Comparison of ENCODE assay signal across 14 cellular contexts in the genomic region with DNA sequence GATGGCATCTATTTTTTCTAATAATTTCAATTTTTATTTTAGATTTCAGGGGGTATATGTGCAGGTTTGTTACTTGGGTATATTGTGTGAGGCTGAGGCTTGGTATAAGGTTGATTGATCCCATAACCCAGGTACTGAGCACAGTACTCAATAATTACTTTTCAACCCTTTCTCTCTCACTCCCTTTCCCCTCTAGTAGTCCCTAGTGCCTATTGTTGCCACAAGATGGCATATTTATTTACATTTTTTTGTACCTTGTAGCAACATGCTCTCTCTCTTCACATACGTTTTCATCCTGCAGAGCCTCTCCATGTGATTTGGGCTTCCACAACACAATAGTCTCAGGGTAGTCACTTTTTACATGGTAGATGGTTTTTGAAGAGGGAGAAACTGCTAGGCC.
DNase-seq lines count a peak whose midpoint lies in the region; ATAC-seq and TF ChIP-seq lines count a peak whose summit lies in the region.
"Had no signal": no experiment of that assay in that cellular context is flagged by ENCODE, and none has a peak within 500 bp of the region (broad histone marks: within the 10 kb centered on the region; RNA-seq: fewer than 3 reads in every experiment).

No MANE protein-coding gene starts in this region.

- no peak overlapping the region for H3K18ac ChIP-seq in mesenchymal stem cell (ENCODE audit: low read depth in 1 of 2, low read length in 2 of 2)

- TF ChIP-seq CTCF in MCF 10A (IDR thresholded peaks at IDR 0.05; ENCODE audit: unreplicated experiment): no peak
- TF ChIP-seq CTCF in breast epithelium (IDR thresholded peaks at IDR 0.05): no peak
- peak in 2 of 3 experiments; percentile 5 to 27; a peak in 2 of 6 replicates for TF ChIP-seq CTCF in HCT116 (IDR thresholded peaks at IDR 0.05 in 2 of 3, conservative IDR thresholded peaks at IDR 0.05 in 1 of 3; ENCODE audit: borderline replicate concordance in 1 of 3, insufficient read depth in 1 of 3, low read depth in 2 of 3, low read length in 2 of 3)
- 0 out of 2 replicates have a peak, but pooled peaks have one; percentile 24 for TF ChIP-seq CTCF in PC-3 (conservative IDR thresholded peaks at IDR 0.05; ENCODE audit: low read depth, low read length)

- H3K4me3 Mint-ChIP-seq in MCF 10A (ENCODE audit: unreplicated experiment): no peak overlapping the region
- H3K4me3 Mint-ChIP-seq: B cell; CD14-positive monocyte; CD8-positive, alpha-beta T cell had no signal

- ATAC-seq in HCT116 (peak; percentile 68), PC-3 (no peak)
- ATAC-seq: CD8-positive, alpha-beta T cell; GM12878 had no signal

- no peaks in the 10 kb centered on the region for H3K9me2 ChIP-seq in HCT116 (ENCODE audit: insufficient read depth)
- H3K9me2 ChIP-seq in PC-3 (replicated peaks; ENCODE audit: low read length): no peaks in the 10 kb centered on the region

- H2BK120ac ChIP-seq in mesenchymal stem cell (ENCODE audit: low read depth, low read length): no peak overlapping the region

- no peaks in the 10 kb centered on the region for H3K9me3 Mint-ChIP-seq in MCF 10A (ENCODE audit: unreplicated experiment)
- H3K9me3 Mint-ChIP-seq: CD8-positive, alpha-beta T cell had no signal

- H3K79me2 ChIP-seq in HCT116 (ENCODE audit: insufficient read depth, low read length) (no peaks in the 10 kb centered on the region), PC-3 (ENCODE audit: low read length) (no peaks in the 10 kb centered on the region)

- BruUV-seq in MCF 10A (replicated peaks; lab: Mats Ljungman, UMichigan): no TSS peak
- no TSS peak for BruUV-seq in HCT116 (replicated peaks; lab: Mats Ljungman, UMichigan)
- BruUV-seq in PC-3 (replicated peaks; lab: Mats Ljungman, UMichigan): no TSS peak

- H3K4me2 ChIP-seq in HCT116 (ENCODE audit: low read length) (no peak overlapping the region), PC-3 (ENCODE audit: low read length) (no peak overlapping the region), mesenchymal stem cell (ENCODE audit: low read length, poor library complexity, severe bottlenecking) (no peak overlapping the region)

- H2BK12ac ChIP-seq in mesenchymal stem cell (ENCODE audit: low read length in 2 of 2): no peak overlapping the region

- H3K4me1 Mint-ChIP-seq in MCF 10A (ENCODE audit: insufficient read depth, unreplicated experiment): no peaks in the 10 kb centered on the region
- H3K4me1 Mint-ChIP-seq: B cell, CD14-positive monocyte had no signal

- CTCF ChIA-PET in MCF 10A (lab: Yijun Ruan, JAX): no interaction called here
- CTCF ChIA-PET in HCT116 (lab: Charles Lee): no interaction called here
- CTCF ChIA-PET in PC-3 (lab: Charles Lee): no interaction called here

- H4K20me1 ChIP-seq in HCT116 (ENCODE audit: insufficient read depth): no peaks in the 10 kb centered on the region
- H4K20me1 ChIP-seq in PC-3 (ENCODE audit: low read length): no peaks in the 10 kb centered on the region

- no peak overlapping the region for H3K23ac ChIP-seq in mesenchymal stem cell (ENCODE audit: low read length in 2 of 2)

- no peak overlapping the region for H4K91ac ChIP-seq in mesenchymal stem cell (ENCODE audit: low read length)

- DNase-seq in MCF 10A (ENCODE audit: unreplicated experiment): peak; percentile 1
- DNase-seq in breast epithelium (ENCODE audit: low spot score in 2 of 2): no peak
- no peak for DNase-seq in HCT116 (ENCODE audit: low read depth, low spot score)
- DNase-seq in PC-3: no peak
- DNase-seq in activated CD8-positive, alpha-beta memory T cell treated with anti-CD3 and anti-CD28 coated beads, Interleukin-2, amount 50 U/mL, for 4 hours: no peak
- DNase-seq in mesenchymal stem cell: no peak
- DNase-seq in NCI-H526 (lab: John Stamatoyannopoulos, UW): no peak
- DNase-seq: Caco-2; CD8-positive, alpha-beta T cell; DMS79; IMR-90 had no signal

- no peak overlapping the region for H3K4ac ChIP-seq in mesenchymal stem cell (ENCODE audit: low read depth in 1 of 2, low read length in 2 of 2)

- H3K27ac ChIP-seq in breast epithelium: no peak overlapping the region
- H3K27ac ChIP-seq in HCT116 (ENCODE audit: low read depth, low read length): no peak overlapping the region
- H3K27ac ChIP-seq in PC-3 (ENCODE audit: low read length): no peak overlapping the region
- H3K27ac ChIP-seq in mesenchymal stem cell (ENCODE audit: low read length, poor library complexity, severe bottlenecking): no peak overlapping the region

- H3K27me3 ChIP-seq in breast epithelium (no peaks in the 10 kb centered on the region), HCT116 (ENCODE audit: insufficient read depth, low read length) (no peaks in the 10 kb centered on the region), PC-3 (ENCODE audit: low read length) (no peaks in the 10 kb centered on the region), mesenchymal stem cell (ENCODE audit: control insufficient read depth in 1 of 2, insufficient read depth in 1 of 2, low read length in 2 of 2) (no peaks in the 10 kb centered on the region)

- no peak overlapping the region for H3K14ac ChIP-seq in mesenchymal stem cell (ENCODE audit: low read length in 2 of 2)

- no peak overlapping the region for H2AK5ac ChIP-seq in mesenchymal stem cell (ENCODE audit: low read length, severe bottlenecking)

- RAD21 ChIA-PET in HCT116 (lab: Charles Lee; ENCODE audit: low non-redundant PET in 1 of 2, low total read pairs in 2 of 2, uncharacterized antibody in 2 of 2, unreplicated experiment in 2 of 2): no interaction called here

- H3F3A ChIP-seq in PC-3 (ENCODE audit: low read length, unreplicated experiment): no peaks in the 10 kb centered on the region

- H3K36me3 ChIP-seq in breast epithelium: no peaks in the 10 kb centered on the region
- H3K36me3 ChIP-seq in HCT116 (ENCODE audit: control insufficient read depth in 1 of 2, insufficient read depth in 2 of 2, low read length in 2 of 2): no peaks in the 10 kb centered on the region
- no peaks in the 10 kb centered on the region for H3K36me3 ChIP-seq in PC-3 (ENCODE audit: low read depth, low read length)
- H3K36me3 ChIP-seq in mesenchymal stem cell (ENCODE audit: control insufficient read depth in 1 of 2, insufficient read depth in 2 of 2, low read depth in 1 of 2, low read length in 2 of 2): no peaks in the 10 kb centered on the region

- H2BK5ac ChIP-seq in mesenchymal stem cell (ENCODE audit: low read depth, low read length, poor library complexity, severe bottlenecking): no peak overlapping the region

- no peak overlapping the region for H3K27ac Mint-ChIP-seq in MCF 10A (ENCODE audit: low read depth, unreplicated experiment)
- H3K27ac Mint-ChIP-seq: B cell; CD14-positive monocyte; CD8-positive, alpha-beta T cell had no signal

- H2AFZ ChIP-seq in HCT116 (ENCODE audit: low read depth, low read length, poor library complexity, severe bottlenecking) (no peak overlapping the region), PC-3 (ENCODE audit: low read length) (no peak overlapping the region), mesenchymal stem cell (ENCODE audit: low read depth, low read length) (no peak overlapping the region)

- H3K36me3 Mint-ChIP-seq in MCF 10A (ENCODE audit: insufficient read depth, unreplicated experiment): no peaks in the 10 kb centered on the region
- H3K36me3 Mint-ChIP-seq: CD14-positive monocyte; CD8-positive, alpha-beta T cell had no signal

- H3K9ac ChIP-seq in HCT116 (ENCODE audit: low read length) (no peak overlapping the region), PC-3 (ENCODE audit: low read length) (no peak overlapping the region), mesenchymal stem cell (ENCODE audit: low read length) (no peak overlapping the region)

- TF ChIP-seq RAD21 in HCT116 (IDR thresholded peaks at IDR 0.05; ENCODE audit: low read depth): peak; percentile 18; the same call in 1 of the 2 replicates

- H3K9me3 ChIP-seq in breast epithelium (no peaks in the 10 kb centered on the region), HCT116 (ENCODE audit: control insufficient read depth in 1 of 2, insufficient read depth in 1 of 2, low read depth in 1 of 2, low read length in 2 of 2) (no peaks in the 10 kb centered on the region), PC-3 (ENCODE audit: low read length) (no peaks in the 10 kb centered on the region), mesenchymal stem cell (ENCODE audit: control insufficient read depth, low read length) (peaks cover 4% of the 10 kb centered on the region)
- H3K9me3 ChIP-seq: Caco-2 had no signal

- no peaks in the 10 kb centered on the region for H3K27me3 Mint-ChIP-seq in MCF 10A (ENCODE audit: insufficient read depth, unreplicated experiment)
- H3K27me3 Mint-ChIP-seq: B cell had no signal

- intact Hi-C loops in MCF 10A (cut with micrococcal nuclease): no loop called here
- intact Hi-C loops in breast epithelium (cut with DNase I; ENCODE audit: low total_unique reads): no loop called here
- intact Hi-C loops in HCT116 (cut with micrococcal nuclease): no loop called here
- intact Hi-C loops in PC-3 (cut with micrococcal nuclease): no loop called here

- H2BK15ac ChIP-seq in mesenchymal stem cell (ENCODE audit: low read depth, poor library complexity, severe bottlenecking): no peak overlapping the region

- H4K8ac ChIP-seq in mesenchymal stem cell (ENCODE audit: low read length): no peak overlapping the region

- H3K4me3 ChIP-seq in breast epithelium (no peak overlapping the region), HCT116 (replicated peaks in 1 of 2; ENCODE audit: low read depth in 1 of 2, low read length in 2 of 2) (no peak overlapping the region), PC-3 (ENCODE audit: low read length) (no peak overlapping the region), mesenchymal stem cell (ENCODE audit: insufficient read depth in 1 of 2, low read depth in 1 of 2, low read length in 2 of 2) (no peak overlapping the region)
- H3K4me3 ChIP-seq: GM12878 had no signal

- H3K4me1 ChIP-seq in breast epithelium (no peaks in the 10 kb centered on the region), HCT116 (ENCODE audit: control insufficient read depth in 1 of 2, insufficient read depth in 2 of 2, low read length in 2 of 2) (no peaks in the 10 kb centered on the region), PC-3 (ENCODE audit: insufficient read depth, low read length) (no peaks in the 10 kb centered on the region), mesenchymal stem cell (ENCODE audit: control insufficient read depth, insufficient read depth, low read depth, low read length) (no peaks in the 10 kb centered on the region)
- H3K4me1 ChIP-seq: Caco-2 had no signal

- 29% methylated on average over 1 of the region's 1 CpG for WGBS in mesenchymal stem cell

- TF ChIP-seq POLR2A in breast epithelium (IDR thresholded peaks at IDR 0.05) (no peak), HCT116 (IDR thresholded peaks at IDR 0.05; ENCODE audit: borderline replicate concordance, extremely low read depth, insufficient read depth, insufficient read length) (no peak)

- H3K79me1 ChIP-seq in mesenchymal stem cell (replicated peaks; ENCODE audit: low read length, poor library complexity, severe bottlenecking): no peaks in the 10 kb centered on the region

- POLR2A ChIA-PET in MCF 10A (lab: Yijun Ruan, JAX) (no interaction called here), HCT116 (lab: Charles Lee) (no interaction called here), PC-3 (lab: Charles Lee; ENCODE audit: unreplicated experiment) (no interaction called here)

TF ChIP-seq in HCT116, 20 proteins besides CTCF, POLR2A, EP300 and RAD21 (continues in another document):
- TF ChIP-seq TCF7L2 (IDR thresholded peaks at IDR 0.05; ENCODE audit: borderline replicate concordance, extremely low read depth, insufficient read depth, insufficient read length): no peak
- no peak for TF ChIP-seq SRF (IDR thresholded peaks at IDR 0.05; ENCODE audit: low read depth)
- TF ChIP-seq EZH2 (IDR thresholded peaks at IDR 0.05): no peak

Comparison
In these comparisons a context has a peak if more than half of its experiments do, and no peak if none do; other contexts are left out.
1. CTCF ChIP-seq: peak in HCT116 (2 of 3) and PC-3 (single experiment); none in MCF 10A (single experiment) and breast epithelium (0 of 3).